ENCODE assay signal across 12 cellular contexts in the genomic region with DNA sequence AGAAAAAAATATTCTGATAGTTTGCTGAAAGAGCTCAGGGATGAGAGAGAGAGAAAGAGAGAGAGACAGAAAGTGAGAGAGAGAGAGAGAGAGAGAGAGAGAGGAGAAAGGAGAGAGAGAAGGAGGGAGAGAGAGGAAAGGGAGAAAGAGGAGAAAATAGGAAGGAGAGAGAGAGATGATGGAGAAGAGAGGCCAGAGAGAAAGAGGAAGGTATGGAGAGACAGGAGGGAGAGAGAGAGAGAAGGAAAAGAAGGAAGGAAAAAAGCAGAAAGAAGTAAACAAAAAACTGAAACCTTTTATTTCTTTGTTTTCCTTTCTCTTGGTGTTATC.
DNase-seq lines count a peak whose midpoint lies in the region; ATAC-seq, FAIRE-seq and TF ChIP-seq lines count a peak whose summit lies in the region.
"Had no signal": no experiment of that assay in that cellular context is flagged by ENCODE, and none has a peak within 500 bp of the region (broad histone marks: within the 10 kb centered on the region; RNA-seq: fewer than 3 reads in every experiment).

No MANE protein-coding gene starts in this region.

- POLR2A ChIA-PET in activated CD4-positive, alpha-beta T cell treated with anti-CD3 and anti-CD28 coated beads for 36 hours (lab: Charles Lee) = no interaction called here
- POLR2A ChIA-PET in endothelial cell of umbilical vein (lab: Charles Lee) = interaction anchor here (0.7 kb wide), 1 partner anchor 113 kb away, joined by 3 read pairs; no protein-coding TSS in a partner anchor

- H3K9me3 Mint-ChIP-seq in activated CD4-positive, alpha-beta T cell treated with anti-CD3 and anti-CD28 coated beads for 36 hours (ENCODE audit: low read depth) = peaks cover 3% of the 10 kb centered on the region

- H3K4me2 ChIP-seq in OCI-LY3 (ENCODE audit: low read length) (peak overlapping the region; percentile 83), endothelial cell of umbilical vein (ENCODE audit: insufficient read depth, low read length) (peak overlapping the region; percentile 39), skeletal muscle satellite cell (ENCODE audit: low read length) (peak overlapping the region; percentile 0)

- H3K79me2 ChIP-seq in OCI-LY3 (ENCODE audit: low read length) = no peaks in the 10 kb centered on the region
- peaks cover 2% of the 10 kb centered on the region for H3K79me2 ChIP-seq in endothelial cell of umbilical vein (ENCODE audit: control insufficient read depth, insufficient read depth, low read length)

- CTCF ChIA-PET in activated CD4-positive, alpha-beta T cell treated with anti-CD3 and anti-CD28 coated beads for 36 hours (lab: Charles Lee) = interaction anchor here (0.9 kb wide), 1 partner anchor 521 kb away, joined by 4 read pairs; no protein-coding TSS in a partner anchor
- CTCF ChIA-PET in endothelial cell of umbilical vein (lab: Charles Lee) = interaction anchor here (0.9 to 1.6 kb wide), 3 partner anchors 34 to 686 kb away, joined by 3 to 7 read pairs (median 3); no protein-coding TSS in a partner anchor

- H3K27ac Mint-ChIP-seq in activated CD4-positive, alpha-beta T cell treated with anti-CD3 and anti-CD28 coated beads for 36 hours = peak overlapping the region; percentile 45

- H3K4me3 Mint-ChIP-seq in activated CD4-positive, alpha-beta T cell treated with anti-CD3 and anti-CD28 coated beads for 36 hours = peak overlapping the region; percentile 20

- H3K4me3 ChIP-seq in OCI-LY3 (ENCODE audit: low read length) (peak overlapping the region; percentile 49), endothelial cell of umbilical vein (replicated peaks in 1 of 3; ENCODE audit: insufficient read depth in 1 of 3, low read depth in 1 of 3, low read length in 3 of 3) (no peak overlapping the region), skeletal muscle satellite cell (ENCODE audit: low read length) (no peak overlapping the region), prostate gland (no peak overlapping the region)
- H3K4me3 ChIP-seq: psoas muscle had no signal

- no peak for ATAC-seq in activated CD4-positive, alpha-beta T cell treated with anti-CD3 and anti-CD28 coated beads for 36 hours
- no peak for ATAC-seq in HG03378 (IDR thresholded peaks at IDR 0.05; ENCODE audit: unreplicated experiment)

- FAIRE-seq in endothelial cell of umbilical vein (lab: Jason Lieb, UNC) (no peak), urothelium cell line (lab: Jason Lieb, UNC) (no peak)
- FAIRE-seq: G401.6, H1 had no signal

- H3K36me3 Mint-ChIP-seq in activated CD4-positive, alpha-beta T cell treated with anti-CD3 and anti-CD28 coated beads for 36 hours (ENCODE audit: low read depth) = peaks cover 6% of the 10 kb centered on the region

- no peak for DNase-seq in activated CD4-positive, alpha-beta T cell treated with anti-CD3 and anti-CD28 coated beads for 36 hours
- DNase-seq in activated CD4-positive, alpha-beta T cell treated with anti-CD3 and anti-CD28 coated beads, Interleukin-2, amount 50 U/mL, for 1 hour = no peak
- DNase-seq in endothelial cell of umbilical vein (ENCODE audit: low read depth, low spot score) = no peak
- no peak for DNase-seq in prostate gland (ENCODE audit: low spot score)
- DNase-seq in urothelium cell line (ENCODE audit: low spot score) = no peak
- DNase-seq: NCI-H2171, psoas muscle had no signal

- no peaks in the 10 kb centered on the region for H3K9me3 ChIP-seq in OCI-LY3 (ENCODE audit: insufficient read depth, low read length)
- no peaks in the 10 kb centered on the region for H3K9me3 ChIP-seq in endothelial cell of umbilical vein (replicated peaks; ENCODE audit: control insufficient read depth, insufficient read depth, low read length)
- H3K9me3 ChIP-seq in skeletal muscle satellite cell (replicated peaks; ENCODE audit: low read length) = no peaks in the 10 kb centered on the region
- H3K9me3 ChIP-seq in prostate gland = no peaks in the 10 kb centered on the region
- H3K9me3 ChIP-seq: psoas muscle had no signal

- H3K9me1 ChIP-seq in endothelial cell of umbilical vein (replicated peaks; ENCODE audit: control insufficient read depth, extremely low read depth, insufficient read depth, low read length) = no peaks in the 10 kb centered on the region

- H2AFZ ChIP-seq in OCI-LY3 (ENCODE audit: low read depth, low read length) = peak overlapping the region; percentile 15; the same call in 1 of the 2 replicates
- no peak overlapping the region for H2AFZ ChIP-seq in endothelial cell of umbilical vein (ENCODE audit: low read depth, low read length)

- intact Hi-C loops in activated CD4-positive, alpha-beta T cell treated with anti-CD3 and anti-CD28 coated beads for 36 hours (cut with DNase I, micrococcal nuclease) = loop anchor here in 1 of 2 experiments (5.0 kb wide), 1 partner anchor 51 kb away; no protein-coding TSS in a partner anchor
- intact Hi-C loops in endothelial cell of umbilical vein (cut with micrococcal nuclease) = no loop called here
- intact Hi-C loops in prostate gland (cut with DNase I) = no loop called here

- peak overlapping the region; percentile 67 for H3K9ac ChIP-seq in OCI-LY3 (ENCODE audit: low read length)
- no peak overlapping the region for H3K9ac ChIP-seq in endothelial cell of umbilical vein (replicated peaks; ENCODE audit: extremely low read depth, insufficient read depth, low read length)
- no peak overlapping the region for H3K9ac ChIP-seq in skeletal muscle satellite cell (ENCODE audit: low read depth, low read length)

- H3K36me3 ChIP-seq in OCI-LY3 (replicated peaks; ENCODE audit: low read depth, low read length) (no peaks in the 10 kb centered on the region), endothelial cell of umbilical vein (ENCODE audit: control insufficient read depth in 2 of 2, extremely low read depth in 1 of 2, insufficient read depth in 2 of 2, low read length in 2 of 2) (no peaks in the 10 kb centered on the region), skeletal muscle satellite cell (ENCODE audit: insufficient read depth, low read length) (no peaks in the 10 kb centered on the region), prostate gland (no peaks in the 10 kb centered on the region)

- no TSS peak for BruUV-seq in endothelial cell of umbilical vein (replicated peaks; lab: Mats Ljungman, UMichigan)

- dilution Hi-C loops in endothelial cell of umbilical vein (cut with MboI; ENCODE audit: extremely low pct_ligation_motif_present, low sequenced_read_pairs) = no loop called here

- H3K4me1 ChIP-seq in OCI-LY3 (ENCODE audit: low read length) (peaks cover 68% of the 10 kb centered on the region), endothelial cell of umbilical vein (ENCODE audit: control insufficient read depth, extremely low read depth, insufficient read depth, low read length) (peaks cover 48% of the 10 kb centered on the region), skeletal muscle satellite cell (ENCODE audit: control insufficient read depth, insufficient read depth, low read length) (peaks cover 39% of the 10 kb centered on the region), prostate gland (replicated peaks) (no peaks in the 10 kb centered on the region)

- H3K27me3 ChIP-seq in OCI-LY3 (ENCODE audit: low read depth, low read length) (no peaks in the 10 kb centered on the region), endothelial cell of umbilical vein (ENCODE audit: control insufficient read depth in 2 of 2, insufficient read depth in 2 of 2, low read length in 2 of 2) (no peaks in the 10 kb centered on the region), skeletal muscle satellite cell (ENCODE audit: control insufficient read depth, insufficient read depth, low read length) (no peaks in the 10 kb centered on the region), prostate gland (replicated peaks; ENCODE audit: insufficient read depth) (no peaks in the 10 kb centered on the region)

- TF ChIP-seq POLR2A in endothelial cell of umbilical vein (IDR thresholded peaks at IDR 0.05; ENCODE audit: low read depth, low read length) (no peak), prostate gland (IDR thresholded peaks at IDR 0.05) (no peak)

- H3K27ac ChIP-seq in OCI-LY3 (ENCODE audit: low read length) = peak overlapping the region; percentile 66
- no peak overlapping the region for H3K27ac ChIP-seq in endothelial cell of umbilical vein (ENCODE audit: insufficient read depth, low read depth, low read length)
- H3K27ac ChIP-seq in prostate gland = no peak overlapping the region

- H3K27me3 Mint-ChIP-seq in activated CD4-positive, alpha-beta T cell treated with anti-CD3 and anti-CD28 coated beads for 36 hours = no peaks in the 10 kb centered on the region

- no peaks in the 10 kb centered on the region for H4K20me1 ChIP-seq in OCI-LY3 (ENCODE audit: insufficient read depth, low read length)
- H4K20me1 ChIP-seq in endothelial cell of umbilical vein (replicated peaks; ENCODE audit: control insufficient read depth, extremely low read depth, insufficient read depth, low read length) = no peaks in the 10 kb centered on the region

- H3K4me1 Mint-ChIP-seq in activated CD4-positive, alpha-beta T cell treated with anti-CD3 and anti-CD28 coated beads for 36 hours = peaks cover 39% of the 10 kb centered on the region

- TF ChIP-seq CTCF in OCI-LY3 (IDR thresholded peaks at IDR 0.05; ENCODE audit: low read depth, low read length) (no peak), endothelial cell of umbilical vein (IDR thresholded peaks at IDR 0.05; ENCODE audit: extremely low read depth in 1 of 2, insufficient read depth in 1 of 2, low read depth in 1 of 2, low read length in 2 of 2) (no peak), prostate gland (IDR thresholded peaks at IDR 0.05) (no peak)

TF ChIP-seq in endothelial cell of umbilical vein, 7 proteins besides CTCF, POLR2A, EP300 and RAD21:
- TF ChIP-seq EZH2 (IDR thresholded peaks at IDR 0.05; ENCODE audit: borderline replicate concordance, low read depth, low read length, severe bottlenecking) (no peak), MAX (IDR thresholded peaks at IDR 0.05; ENCODE audit: insufficient read depth, insufficient read length) (no peak), MYC (IDR thresholded peaks at IDR 0.05; ENCODE audit: low read depth, low read length) (no peak), FOS (IDR thresholded peaks at IDR 0.05; ENCODE audit: borderline replicate concordance, insufficient read depth, low read length) (no peak), POLR2AphosphoS5 (IDR thresholded peaks at IDR 0.05; ENCODE audit: insufficient read depth, low read depth, low read length) (no peak), JUN (IDR thresholded peaks at IDR 0.05; ENCODE audit: borderline replicate concordance, insufficient read depth, insufficient read length, low read depth) (no peak), GATA2 (IDR thresholded peaks at IDR 0.05; ENCODE audit: insufficient read depth, insufficient read length, low read depth, low read length) (no peak)

Comparison
In these comparisons a context has a peak if more than half of its experiments do, and no peak if none do; other contexts are left out.
1. H3K4me2 ChIP-seq: peak in every context shown above with its lines; median percentile 83 in OCI-LY3; 39 in endothelial cell of umbilical vein; 0 in skeletal muscle satellite cell.